ENCODE assay signal across 2 cellular contexts in the genomic region with DNA sequence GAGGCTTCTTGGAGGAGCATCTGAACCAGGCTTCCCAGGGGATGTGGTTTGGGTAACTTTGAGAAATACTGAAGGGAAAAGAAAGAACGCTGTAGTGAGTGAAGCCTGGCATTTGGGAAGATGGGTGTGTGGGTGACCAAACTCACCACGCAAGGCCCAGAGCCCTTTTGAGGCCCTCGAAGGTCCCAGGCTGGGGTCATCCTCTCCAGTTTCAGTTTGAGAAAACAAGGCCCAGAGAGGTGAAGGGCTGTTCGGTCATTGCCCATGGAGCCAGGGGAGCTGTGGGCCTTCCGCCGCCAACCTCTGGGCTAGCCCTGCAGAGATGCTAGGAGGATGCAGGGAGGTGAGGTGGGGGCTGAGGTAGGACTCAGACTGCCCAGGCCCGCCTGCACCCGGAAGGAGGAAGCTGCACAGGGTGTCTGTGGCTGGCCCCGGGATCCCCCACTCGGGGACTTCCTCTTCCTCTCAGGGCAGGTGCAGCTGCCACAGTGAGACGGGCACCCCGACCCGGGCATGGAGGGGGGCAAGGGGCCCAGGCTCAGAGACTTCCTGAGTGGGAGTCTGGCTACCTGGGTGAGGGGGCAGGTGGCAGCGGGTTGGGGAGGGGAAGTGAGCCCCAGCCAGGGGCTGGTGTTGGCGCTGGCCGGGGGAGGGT.
TF ChIP-seq lines count a peak whose summit lies in the region.

A gene with protein sequence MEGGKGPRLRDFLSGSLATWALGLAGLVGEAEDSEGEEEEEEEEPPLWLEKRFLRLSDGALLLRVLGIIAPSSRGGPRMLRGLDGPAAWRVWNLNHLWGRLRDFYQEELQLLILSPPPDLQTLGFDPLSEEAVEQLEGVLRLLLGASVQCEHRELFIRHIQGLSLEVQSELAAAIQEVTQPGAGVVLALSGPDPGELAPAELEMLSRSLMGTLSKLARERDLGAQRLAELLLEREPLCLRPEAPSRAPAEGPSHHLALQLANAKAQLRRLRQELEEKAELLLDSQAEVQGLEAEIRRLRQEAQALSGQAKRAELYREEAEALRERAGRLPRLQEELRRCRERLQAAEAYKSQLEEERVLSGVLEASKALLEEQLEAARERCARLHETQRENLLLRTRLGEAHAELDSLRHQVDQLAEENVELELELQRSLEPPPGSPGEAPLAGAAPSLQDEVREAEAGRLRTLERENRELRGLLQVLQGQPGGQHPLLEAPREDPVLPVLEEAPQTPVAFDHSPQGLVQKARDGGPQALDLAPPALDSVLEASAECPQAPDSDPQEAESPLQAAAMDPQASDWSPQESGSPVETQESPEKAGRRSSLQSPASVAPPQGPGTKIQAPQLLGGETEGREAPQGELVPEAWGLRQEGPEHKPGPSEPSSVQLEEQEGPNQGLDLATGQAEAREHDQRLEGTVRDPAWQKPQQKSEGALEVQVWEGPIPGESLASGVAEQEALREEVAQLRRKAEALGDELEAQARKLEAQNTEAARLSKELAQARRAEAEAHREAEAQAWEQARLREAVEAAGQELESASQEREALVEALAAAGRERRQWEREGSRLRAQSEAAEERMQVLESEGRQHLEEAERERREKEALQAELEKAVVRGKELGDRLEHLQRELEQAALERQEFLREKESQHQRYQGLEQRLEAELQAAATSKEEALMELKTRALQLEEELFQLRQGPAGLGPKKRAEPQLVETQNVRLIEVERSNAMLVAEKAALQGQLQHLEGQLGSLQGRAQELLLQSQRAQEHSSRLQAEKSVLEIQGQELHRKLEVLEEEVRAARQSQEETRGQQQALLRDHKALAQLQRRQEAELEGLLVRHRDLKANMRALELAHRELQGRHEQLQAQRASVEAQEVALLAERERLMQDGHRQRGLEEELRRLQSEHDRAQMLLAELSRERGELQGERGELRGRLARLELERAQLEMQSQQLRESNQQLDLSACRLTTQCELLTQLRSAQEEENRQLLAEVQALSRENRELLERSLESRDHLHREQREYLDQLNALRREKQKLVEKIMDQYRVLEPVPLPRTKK (N-terminal part only) (plus strand): TSS at position 451 of the 655 bp plus-strand sequence. CDS start 63 bp downstream, at position 514.

TF ChIP-seq in GM23338, 12 proteins besides CTCF, POLR2A, EP300 and RAD21 (continued from another document and continues in another):
- TF ChIP-seq, protein P1, sequence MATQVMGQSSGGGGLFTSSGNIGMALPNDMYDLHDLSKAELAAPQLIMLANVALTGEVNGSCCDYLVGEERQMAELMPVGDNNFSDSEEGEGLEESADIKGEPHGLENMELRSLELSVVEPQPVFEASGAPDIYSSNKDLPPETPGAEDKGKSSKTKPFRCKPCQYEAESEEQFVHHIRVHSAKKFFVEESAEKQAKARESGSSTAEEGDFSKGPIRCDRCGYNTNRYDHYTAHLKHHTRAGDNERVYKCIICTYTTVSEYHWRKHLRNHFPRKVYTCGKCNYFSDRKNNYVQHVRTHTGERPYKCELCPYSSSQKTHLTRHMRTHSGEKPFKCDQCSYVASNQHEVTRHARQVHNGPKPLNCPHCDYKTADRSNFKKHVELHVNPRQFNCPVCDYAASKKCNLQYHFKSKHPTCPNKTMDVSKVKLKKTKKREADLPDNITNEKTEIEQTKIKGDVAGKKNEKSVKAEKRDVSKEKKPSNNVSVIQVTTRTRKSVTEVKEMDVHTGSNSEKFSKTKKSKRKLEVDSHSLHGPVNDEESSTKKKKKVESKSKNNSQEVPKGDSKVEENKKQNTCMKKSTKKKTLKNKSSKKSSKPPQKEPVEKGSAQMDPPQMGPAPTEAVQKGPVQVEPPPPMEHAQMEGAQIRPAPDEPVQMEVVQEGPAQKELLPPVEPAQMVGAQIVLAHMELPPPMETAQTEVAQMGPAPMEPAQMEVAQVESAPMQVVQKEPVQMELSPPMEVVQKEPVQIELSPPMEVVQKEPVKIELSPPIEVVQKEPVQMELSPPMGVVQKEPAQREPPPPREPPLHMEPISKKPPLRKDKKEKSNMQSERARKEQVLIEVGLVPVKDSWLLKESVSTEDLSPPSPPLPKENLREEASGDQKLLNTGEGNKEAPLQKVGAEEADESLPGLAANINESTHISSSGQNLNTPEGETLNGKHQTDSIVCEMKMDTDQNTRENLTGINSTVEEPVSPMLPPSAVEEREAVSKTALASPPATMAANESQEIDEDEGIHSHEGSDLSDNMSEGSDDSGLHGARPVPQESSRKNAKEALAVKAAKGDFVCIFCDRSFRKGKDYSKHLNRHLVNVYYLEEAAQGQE (IDR thresholded peaks at IDR 0.05; ENCODE audit: unreplicated experiment) = no peak
- no peak for TF ChIP-seq EZH2phosphoT487 (IDR thresholded peaks at IDR 0.05; ENCODE audit: unreplicated experiment)
- no peak for TF ChIP-seq ZNF331 (CRISPR knock-in tag; IDR thresholded peaks at IDR 0.05; ENCODE audit: low read depth)
- TF ChIP-seq, protein P2, sequence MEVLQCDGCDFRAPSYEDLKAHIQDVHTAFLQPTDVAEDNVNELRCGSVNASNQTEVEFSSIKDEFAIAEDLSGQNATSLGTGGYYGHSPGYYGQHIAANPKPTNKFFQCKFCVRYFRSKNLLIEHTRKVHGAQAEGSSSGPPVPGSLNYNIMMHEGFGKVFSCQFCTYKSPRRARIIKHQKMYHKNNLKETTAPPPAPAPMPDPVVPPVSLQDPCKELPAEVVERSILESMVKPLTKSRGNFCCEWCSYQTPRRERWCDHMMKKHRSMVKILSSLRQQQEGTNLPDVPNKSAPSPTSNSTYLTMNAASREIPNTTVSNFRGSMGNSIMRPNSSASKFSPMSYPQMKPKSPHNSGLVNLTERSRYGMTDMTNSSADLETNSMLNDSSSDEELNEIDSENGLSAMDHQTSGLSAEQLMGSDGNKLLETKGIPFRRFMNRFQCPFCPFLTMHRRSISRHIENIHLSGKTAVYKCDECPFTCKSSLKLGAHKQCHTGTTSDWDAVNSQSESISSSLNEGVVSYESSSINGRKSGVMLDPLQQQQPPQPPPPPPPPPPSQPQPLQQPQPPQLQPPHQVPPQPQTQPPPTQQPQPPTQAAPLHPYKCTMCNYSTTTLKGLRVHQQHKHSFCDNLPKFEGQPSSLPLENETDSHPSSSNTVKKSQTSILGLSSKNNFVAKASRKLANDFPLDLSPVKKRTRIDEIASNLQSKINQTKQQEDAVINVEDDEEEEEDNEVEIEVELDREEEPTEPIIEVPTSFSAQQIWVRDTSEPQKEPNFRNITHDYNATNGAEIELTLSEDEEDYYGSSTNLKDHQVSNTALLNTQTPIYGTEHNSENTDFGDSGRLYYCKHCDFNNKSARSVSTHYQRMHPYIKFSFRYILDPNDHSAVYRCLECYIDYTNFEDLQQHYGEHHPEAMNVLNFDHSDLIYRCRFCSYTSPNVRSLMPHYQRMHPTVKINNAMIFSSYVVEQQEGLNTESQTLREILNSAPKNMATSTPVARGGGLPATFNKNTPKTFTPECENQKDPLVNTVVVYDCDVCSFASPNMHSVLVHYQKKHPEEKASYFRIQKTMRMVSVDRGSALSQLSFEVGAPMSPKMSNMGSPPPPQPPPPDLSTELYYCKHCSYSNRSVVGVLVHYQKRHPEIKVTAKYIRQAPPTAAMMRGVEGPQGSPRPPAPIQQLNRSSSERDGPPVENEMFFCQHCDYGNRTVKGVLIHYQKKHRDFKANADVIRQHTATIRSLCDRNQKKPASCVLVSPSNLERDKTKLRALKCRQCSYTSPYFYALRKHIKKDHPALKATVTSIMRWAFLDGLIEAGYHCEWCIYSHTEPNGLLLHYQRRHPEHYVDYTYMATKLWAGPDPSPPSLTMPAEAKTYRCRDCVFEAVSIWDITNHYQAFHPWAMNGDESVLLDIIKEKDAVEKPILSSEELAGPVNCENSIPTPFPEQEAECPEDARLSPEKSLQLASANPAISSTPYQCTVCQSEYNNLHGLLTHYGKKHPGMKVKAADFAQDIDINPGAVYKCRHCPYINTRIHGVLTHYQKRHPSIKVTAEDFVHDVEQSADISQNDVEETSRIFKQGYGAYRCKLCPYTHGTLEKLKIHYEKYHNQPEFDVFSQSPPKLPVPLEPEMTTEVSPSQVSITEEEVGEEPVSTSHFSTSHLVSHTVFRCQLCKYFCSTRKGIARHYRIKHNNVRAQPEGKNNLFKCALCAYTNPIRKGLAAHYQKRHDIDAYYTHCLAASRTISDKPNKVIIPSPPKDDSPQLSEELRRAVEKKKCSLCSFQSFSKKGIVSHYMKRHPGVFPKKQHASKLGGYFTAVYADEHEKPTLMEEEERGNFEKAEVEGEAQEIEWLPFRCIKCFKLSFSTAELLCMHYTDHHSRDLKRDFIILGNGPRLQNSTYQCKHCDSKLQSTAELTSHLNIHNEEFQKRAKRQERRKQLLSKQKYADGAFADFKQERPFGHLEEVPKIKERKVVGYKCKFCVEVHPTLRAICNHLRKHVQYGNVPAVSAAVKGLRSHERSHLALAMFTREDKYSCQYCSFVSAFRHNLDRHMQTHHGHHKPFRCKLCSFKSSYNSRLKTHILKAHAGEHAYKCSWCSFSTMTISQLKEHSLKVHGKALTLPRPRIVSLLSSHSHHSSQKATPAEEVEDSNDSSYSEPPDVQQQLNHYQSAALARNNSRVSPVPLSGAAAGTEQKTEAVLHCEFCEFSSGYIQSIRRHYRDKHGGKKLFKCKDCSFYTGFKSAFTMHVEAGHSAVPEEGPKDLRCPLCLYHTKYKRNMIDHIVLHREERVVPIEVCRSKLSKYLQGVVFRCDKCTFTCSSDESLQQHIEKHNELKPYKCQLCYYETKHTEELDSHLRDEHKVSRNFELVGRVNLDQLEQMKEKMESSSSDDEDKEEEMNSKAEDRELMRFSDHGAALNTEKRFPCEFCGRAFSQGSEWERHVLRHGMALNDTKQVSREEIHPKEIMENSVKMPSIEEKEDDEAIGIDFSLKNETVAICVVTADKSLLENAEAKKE (CRISPR knock-in tag; IDR thresholded peaks at IDR 0.05) = no peak

TF ChIP-seq in SK-N-SH treated with all-trans-retinoic acid at 6 μM for 48 hours, 23 proteins besides CTCF, POLR2A, EP300 and RAD21 (continued from another document):
- TF ChIP-seq, protein P3, sequence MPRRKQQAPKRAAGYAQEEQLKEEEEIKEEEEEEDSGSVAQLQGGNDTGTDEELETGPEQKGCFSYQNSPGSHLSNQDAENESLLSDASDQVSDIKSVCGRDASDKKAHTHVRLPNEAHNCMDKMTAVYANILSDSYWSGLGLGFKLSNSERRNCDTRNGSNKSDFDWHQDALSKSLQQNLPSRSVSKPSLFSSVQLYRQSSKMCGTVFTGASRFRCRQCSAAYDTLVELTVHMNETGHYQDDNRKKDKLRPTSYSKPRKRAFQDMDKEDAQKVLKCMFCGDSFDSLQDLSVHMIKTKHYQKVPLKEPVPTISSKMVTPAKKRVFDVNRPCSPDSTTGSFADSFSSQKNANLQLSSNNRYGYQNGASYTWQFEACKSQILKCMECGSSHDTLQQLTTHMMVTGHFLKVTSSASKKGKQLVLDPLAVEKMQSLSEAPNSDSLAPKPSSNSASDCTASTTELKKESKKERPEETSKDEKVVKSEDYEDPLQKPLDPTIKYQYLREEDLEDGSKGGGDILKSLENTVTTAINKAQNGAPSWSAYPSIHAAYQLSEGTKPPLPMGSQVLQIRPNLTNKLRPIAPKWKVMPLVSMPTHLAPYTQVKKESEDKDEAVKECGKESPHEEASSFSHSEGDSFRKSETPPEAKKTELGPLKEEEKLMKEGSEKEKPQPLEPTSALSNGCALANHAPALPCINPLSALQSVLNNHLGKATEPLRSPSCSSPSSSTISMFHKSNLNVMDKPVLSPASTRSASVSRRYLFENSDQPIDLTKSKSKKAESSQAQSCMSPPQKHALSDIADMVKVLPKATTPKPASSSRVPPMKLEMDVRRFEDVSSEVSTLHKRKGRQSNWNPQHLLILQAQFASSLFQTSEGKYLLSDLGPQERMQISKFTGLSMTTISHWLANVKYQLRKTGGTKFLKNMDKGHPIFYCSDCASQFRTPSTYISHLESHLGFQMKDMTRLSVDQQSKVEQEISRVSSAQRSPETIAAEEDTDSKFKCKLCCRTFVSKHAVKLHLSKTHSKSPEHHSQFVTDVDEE (CRISPR knock-in tag; IDR thresholded peaks at IDR 0.05) = no peak
- no peak for TF ChIP-seq BACH2 (CRISPR knock-in tag; IDR thresholded peaks at IDR 0.05; ENCODE audit: borderline replicate concordance)
- TF ChIP-seq, protein P4, sequence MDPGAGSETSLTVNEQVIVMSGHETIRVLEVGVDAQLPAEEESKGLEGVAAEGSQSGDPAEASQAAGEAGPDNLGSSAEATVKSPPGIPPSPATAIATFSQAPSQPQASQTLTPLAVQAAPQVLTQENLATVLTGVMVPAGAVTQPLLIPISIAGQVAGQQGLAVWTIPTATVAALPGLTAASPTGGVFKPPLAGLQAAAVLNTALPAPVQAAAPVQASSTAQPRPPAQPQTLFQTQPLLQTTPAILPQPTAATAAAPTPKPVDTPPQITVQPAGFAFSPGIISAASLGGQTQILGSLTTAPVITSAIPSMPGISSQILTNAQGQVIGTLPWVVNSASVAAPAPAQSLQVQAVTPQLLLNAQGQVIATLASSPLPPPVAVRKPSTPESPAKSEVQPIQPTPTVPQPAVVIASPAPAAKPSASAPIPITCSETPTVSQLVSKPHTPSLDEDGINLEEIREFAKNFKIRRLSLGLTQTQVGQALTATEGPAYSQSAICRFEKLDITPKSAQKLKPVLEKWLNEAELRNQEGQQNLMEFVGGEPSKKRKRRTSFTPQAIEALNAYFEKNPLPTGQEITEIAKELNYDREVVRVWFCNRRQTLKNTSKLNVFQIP (CRISPR knock-in tag; IDR thresholded peaks at IDR 0.05; ENCODE audit: borderline replicate concordance, low read depth) = no peak
- no peak for TF ChIP-seq ZNF565 (CRISPR knock-in tag; conservative IDR thresholded peaks at IDR 0.05; ENCODE audit: low read depth)
- no peak for TF ChIP-seq ZC3H10 (CRISPR knock-in tag; IDR thresholded peaks at IDR 0.05)
- TF ChIP-seq ZFP3 (CRISPR knock-in tag; IDR thresholded peaks at IDR 0.05) = no peak
- no peak for TF ChIP-seq GLIS3 (CRISPR knock-in tag; IDR thresholded peaks at IDR 0.05)
- no peak for TF ChIP-seq ARNTL (CRISPR knock-in tag; IDR thresholded peaks at IDR 0.05; ENCODE audit: borderline replicate concordance, low read depth)
- no peak for TF ChIP-seq PPARA (CRISPR knock-in tag; IDR thresholded peaks at IDR 0.05; ENCODE audit: borderline replicate concordance)
